12 cellular contexts compared by ENCODE assay signal in genomic region chr4:180909279-180909678, GRCh38.
DNase-seq lines count a peak whose midpoint lies in the region; FAIRE-seq and TF ChIP-seq lines count a peak whose summit lies in the region.
"Had no signal": no experiment of that assay in that cellular context is flagged by ENCODE, and none has a peak within 500 bp of the region (broad histone marks: within the 10 kb centered on the region; RNA-seq: fewer than 3 reads in every experiment).

No MANE protein-coding gene starts in this region.

- no peak overlapping the region for H4K91ac ChIP-seq in H1 (replicated peaks; ENCODE audit: insufficient read length, low read length)

- TF ChIP-seq POLR2A in H1 (IDR thresholded peaks at IDR 0.05; ENCODE audit: control extremely low read depth in 1 of 2, low read depth in 2 of 2, low read length in 2 of 2) = no peak

- POLR2A ChIA-PET in H1 (lab: Charles Lee; ENCODE audit: partially characterized antibody) = no interaction called here

- 85% methylated on average over 1 of the region's 1 CpG; no CpG with 5 or more reads in 1 of the 2 experiments for WGBS in H1 (ENCODE audit: extremely low coverage in 1 of 2, insufficient coverage in 1 of 2, insufficient read length in 1 of 2, insufficient replicate concordance in 2 of 2, low coverage in 1 of 2, low lambda C conversion rate in 2 of 2, missing lambda C conversion rate in 1 of 2), 2 experiments
- 43% methylated on average over 1 of the region's 1 CpG for WGBS in smooth muscle cell (ENCODE audit: low lambda C conversion rate)

- FAIRE-seq in H1 (lab: Jason Lieb, UNC) = peak; percentile 66
- FAIRE-seq: TTC549 had no signal

- no peak overlapping the region for H3K4ac ChIP-seq in H1 (replicated peaks; ENCODE audit: insufficient read length, low read depth, low read length)

- H3K36me3 ChIP-seq in KMS-11 (ENCODE audit: insufficient read depth) = no peaks in the 10 kb centered on the region
- no peaks in the 10 kb centered on the region for H3K36me3 ChIP-seq in H1 (ENCODE audit: control insufficient read depth in 2 of 4, insufficient read depth in 4 of 4, low read length in 3 of 4)
- H3K36me3 ChIP-seq in smooth muscle cell (ENCODE audit: low read depth) = no peaks in the 10 kb centered on the region
- H3K36me3 ChIP-seq: BLaER1 treated with 17β-estradiol and CSF1 and Interleukin-3, amounts not matched to agents 10 nM and 100 nM had no signal

- no peak overlapping the region for H4K8ac ChIP-seq in H1 (ENCODE audit: extremely low read depth, insufficient read depth, low read length)

- no peak overlapping the region for H2AK5ac ChIP-seq in H1 (ENCODE audit: low read depth, low read length)

- no peak overlapping the region for H2BK5ac ChIP-seq in H1 (ENCODE audit: low read depth, low read length)

- TF ChIP-seq CTCF in KMS-11 (conservative IDR thresholded peaks at IDR 0.05; ENCODE audit: low read depth, low read length) (peak; percentile 46; the same call in 1 of the 2 replicates), H1 (IDR thresholded peaks at IDR 0.05; ENCODE audit: control extremely low read depth in 1 of 3, insufficient read depth in 1 of 3, low read depth in 1 of 3, low read length in 3 of 3) (peak; percentile 51 to 76 (median 69)), smooth muscle cell (IDR thresholded peaks at IDR 0.05; ENCODE audit: borderline replicate concordance, insufficient read depth, poor library complexity, severe bottlenecking) (peak; percentile 24)

- TF ChIP-seq EP300 in H1 (IDR thresholded peaks at IDR 0.05; ENCODE audit: borderline replicate concordance in 1 of 2, low read depth in 2 of 2, low read length in 2 of 2) = no peak

- no peaks in the 10 kb centered on the region for H3K23me2 ChIP-seq in H1 (ENCODE audit: low read depth, low read length)

- H3K27me3 ChIP-seq in KMS-11 (ENCODE audit: insufficient read depth, low read depth) = no peaks in the 10 kb centered on the region
- no peaks in the 10 kb centered on the region for H3K27me3 ChIP-seq in H1 (replicated peaks in 1 of 4; ENCODE audit: control insufficient read depth in 3 of 4, extremely low read depth in 1 of 4, insufficient read depth in 3 of 4, low read length in 3 of 4)
- H3K27me3 ChIP-seq in smooth muscle cell (ENCODE audit: low read depth) = no peaks in the 10 kb centered on the region
- H3K27me3 ChIP-seq: BLaER1 treated with 17β-estradiol and CSF1 and Interleukin-3, amounts not matched to agents 10 nM and 100 nM had no signal

- H4K5ac ChIP-seq in H1 (ENCODE audit: insufficient read length, low read depth, low read length) = no peak overlapping the region

- H3K56ac ChIP-seq in H1 (replicated peaks; ENCODE audit: insufficient read length, low read depth, low read length) = no peak overlapping the region

- H2BK12ac ChIP-seq in H1 (ENCODE audit: low read depth, low read length) = no peak overlapping the region

- H3K4me1 ChIP-seq in KMS-11 (ENCODE audit: low read depth, poor library complexity, severe bottlenecking) (no peaks in the 10 kb centered on the region), H1 (replicated peaks in 1 of 4; ENCODE audit: control insufficient read depth in 3 of 4, insufficient read depth in 4 of 4, low read length in 3 of 4) (no peaks in the 10 kb centered on the region), smooth muscle cell (ENCODE audit: low read depth) (peaks cover 12% of the 10 kb centered on the region)
- H3K4me1 ChIP-seq: BLaER1 treated with 17β-estradiol and CSF1 and Interleukin-3, amounts not matched to agents 10 nM and 100 nM had no signal

- no peaks in the 10 kb centered on the region for H3K9me3 ChIP-seq in H1 (ENCODE audit: insufficient read depth in 2 of 2, low read depth in 1 of 2, low read length in 1 of 2)
- no peaks in the 10 kb centered on the region for H3K9me3 ChIP-seq in smooth muscle cell (replicated peaks; ENCODE audit: low read depth)
- H3K9me3 ChIP-seq: BLaER1 treated with 17β-estradiol and CSF1 and Interleukin-3, amounts not matched to agents 10 nM and 100 nM had no signal

- H2BK15ac ChIP-seq in H1 (ENCODE audit: low read length) = no peak overlapping the region

- H3K79me2 ChIP-seq in KMS-11 (ENCODE audit: insufficient read depth, low read depth) (no peaks in the 10 kb centered on the region), H1 (ENCODE audit: control insufficient read depth in 1 of 2, insufficient read depth in 2 of 2, low read length in 2 of 2) (no peaks in the 10 kb centered on the region), smooth muscle cell (ENCODE audit: low read depth) (no peaks in the 10 kb centered on the region)

- TF ChIP-seq RAD21 in H1 (IDR thresholded peaks at IDR 0.05 in 1 of 2, conservative IDR thresholded peaks at IDR 0.05 in 1 of 2; ENCODE audit: low read depth in 2 of 2, low read length in 2 of 2) = peak; percentile 77 to 84

- no peaks in the 10 kb centered on the region for H4K20me1 ChIP-seq in KMS-11 (ENCODE audit: insufficient read depth)
- H4K20me1 ChIP-seq in H1 (replicated peaks in 1 of 2; ENCODE audit: control insufficient read depth in 1 of 2, insufficient read depth in 2 of 2, low read length in 2 of 2) = no peaks in the 10 kb centered on the region
- H4K20me1 ChIP-seq in smooth muscle cell (ENCODE audit: low read depth) = no peaks in the 10 kb centered on the region
- H4K20me1 ChIP-seq: BLaER1 treated with 17β-estradiol and CSF1 and Interleukin-3, amounts not matched to agents 10 nM and 100 nM had no signal

- H3K4me3 ChIP-seq in KMS-11 (IDR thresholded peaks at IDR 0.05; ENCODE audit: insufficient read depth, low read depth, low read length) = no peak overlapping the region
- no peak overlapping the region for H3K4me3 ChIP-seq in H1 (ENCODE audit: extremely low read depth in 1 of 4, insufficient read depth in 2 of 4, low read depth in 3 of 4, low read length in 4 of 4)
- H3K4me3 ChIP-seq in smooth muscle cell = no peak overlapping the region
- H3K4me3 ChIP-seq: BLaER1 treated with 17β-estradiol and CSF1 and Interleukin-3, amounts not matched to agents 10 nM and 100 nM had no signal

- DNase-seq in NCI-H82 (lab: John Stamatoyannopoulos, UW) (peak; percentile 58), NCI-H82 treated with DMSO at 0.1 percent for 48 hours (lab: John Stamatoyannopoulos, UW; ENCODE audit: unreplicated experiment) (no peak), H1 (ENCODE audit: low read depth in 1 of 2, low spot score in 2 of 2) (peak; percentile 27 to 62), smooth muscle cell (lab: John Stamatoyannopoulos, UW; ENCODE audit: unreplicated experiment) (no peak), dermis blood vessel endothelial cell (no peak), T-helper 2 cell (no peak), GM19240 (ENCODE audit: insufficient read length, low spot score) (no peak)
- DNase-seq: activated effector memory CD4-positive, alpha-beta T cell treated with Interleukin-2 at 50 U/mL for 16 hours; NCI-H524 treated with DMSO at 0.1 percent for 48 hours had no signal

- H3K4me2 ChIP-seq in KMS-11 = no peak overlapping the region
- no peak overlapping the region for H3K4me2 ChIP-seq in H1 (ENCODE audit: insufficient read depth in 1 of 2, low read depth in 2 of 2, low read length in 2 of 2)
- no peak overlapping the region for H3K4me2 ChIP-seq in smooth muscle cell
- H3K4me2 ChIP-seq: BLaER1 treated with 17β-estradiol and CSF1 and Interleukin-3, amounts not matched to agents 10 nM and 100 nM had no signal

- H3K9ac ChIP-seq in KMS-11 (no peak overlapping the region), H1 (replicated peaks in 1 of 4; ENCODE audit: extremely low read depth in 1 of 4, low read depth in 3 of 4, low read length in 3 of 4) (no peak overlapping the region), smooth muscle cell (ENCODE audit: low read depth) (no peak overlapping the region)
- H3K9ac ChIP-seq: BLaER1 treated with 17β-estradiol and CSF1 and Interleukin-3, amounts not matched to agents 10 nM and 100 nM had no signal

- H3K27ac ChIP-seq in KMS-11 = no peak overlapping the region
- no peak overlapping the region for H3K27ac ChIP-seq in H1 (ENCODE audit: low read depth, low read length)
- H3K27ac ChIP-seq in smooth muscle cell (ENCODE audit: low read depth) = no peak overlapping the region
- H3K27ac ChIP-seq: BLaER1 treated with 17β-estradiol and CSF1 and Interleukin-3, amounts not matched to agents 10 nM and 100 nM had no signal

- no peak overlapping the region for H2BK120ac ChIP-seq in H1 (replicated peaks; ENCODE audit: low read depth, low read length)

- no peak overlapping the region for H2BK20ac ChIP-seq in H1 (ENCODE audit: low read length)

- H3F3A ChIP-seq in smooth muscle cell (ENCODE audit: low read depth) = peaks cover 3% of the 10 kb centered on the region

- no peaks in the 10 kb centered on the region for H3K79me1 ChIP-seq in H1 (ENCODE audit: low read depth, low read length)

- no peak overlapping the region for H3K14ac ChIP-seq in H1 (ENCODE audit: insufficient read length)

- CTCF ChIA-PET in H1 (lab: Charles Lee; ENCODE audit: partially characterized antibody) = interaction anchor here (0.6 to 5.6 kb wide), 46 partner anchors 8 to 614 kb away, joined by 3 to 48 read pairs (median 4); no protein-coding TSS in a partner anchor

- H2AFZ ChIP-seq in KMS-11 (ENCODE audit: low read depth) = no peak overlapping the region
- peak overlapping the region; percentile 59 for H2AFZ ChIP-seq in H1 (ENCODE audit: low read length)
- no peak overlapping the region for H2AFZ ChIP-seq in smooth muscle cell (ENCODE audit: low read depth)

- H3K23ac ChIP-seq in H1 (ENCODE audit: insufficient read length) = no peak overlapping the region

- H3K18ac ChIP-seq in H1 (ENCODE audit: extremely low read depth, low read length) = no peak overlapping the region

TF ChIP-seq in H1, 55 proteins besides CTCF, POLR2A, EP300 and RAD21:
- TF ChIP-seq SP1 (IDR thresholded peaks at IDR 0.05; ENCODE audit: low read depth, low read length) (no peak), RFX5 (IDR thresholded peaks at IDR 0.05; ENCODE audit: borderline replicate concordance, low read depth, low read length) (no peak), MAX (IDR thresholded peaks at IDR 0.05) (0 out of 2 replicates have a peak, but pooled peaks have one; percentile 14), KDM1A (IDR thresholded peaks at IDR 0.05; ENCODE audit: borderline replicate concordance, low read length) (no peak), BACH1 (IDR thresholded peaks at IDR 0.05; ENCODE audit: low read length) (no peak), SP2 (IDR thresholded peaks at IDR 0.05; ENCODE audit: low read length) (no peak)

Comparison
In these comparisons a context has a peak if more than half of its experiments do, and no peak if none do; other contexts are left out.
1. DNase-seq: peak in NCI-H82 (single experiment) and H1 (2 of 2); none in NCI-H82 treated with DMSO at 0.1 percent for 48 hours (single experiment), smooth muscle cell (single experiment), dermis blood vessel endothelial cell (single experiment), T-helper 2 cell (0 of 5) and GM19240 (single experiment).
2. Peak in every context shown above with its lines, with median percentiles within 50 percentile points of each other: CTCF ChIP-seq.